Comparison of ENCODE assay signal across 1 cellular context in the genomic region with DNA sequence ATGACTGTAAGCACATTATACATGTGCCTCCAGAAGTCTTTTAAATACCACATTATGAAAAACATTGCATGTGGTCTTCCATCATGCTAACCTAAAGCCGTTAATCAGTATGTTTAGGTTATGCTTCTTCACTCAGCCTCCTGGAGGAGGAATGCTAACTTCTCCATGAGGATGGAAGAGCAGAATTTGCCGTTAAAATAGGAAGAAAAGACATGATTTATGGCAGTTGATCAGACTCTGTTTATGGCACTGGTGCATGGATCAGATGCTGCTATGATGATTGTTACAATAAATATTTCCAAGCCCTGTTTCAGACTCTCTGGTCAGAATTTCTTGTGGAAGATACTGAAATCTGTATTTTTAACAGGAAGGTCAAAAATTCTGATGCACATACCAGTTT.
TF ChIP-seq lines count a peak whose summit lies in the region.

No MANE protein-coding gene starts in this region.

TF ChIP-seq in GM12878, 131 proteins besides CTCF, POLR2A, EP300 and RAD21 (continued from another document):
- TF ChIP-seq, protein P1, sequence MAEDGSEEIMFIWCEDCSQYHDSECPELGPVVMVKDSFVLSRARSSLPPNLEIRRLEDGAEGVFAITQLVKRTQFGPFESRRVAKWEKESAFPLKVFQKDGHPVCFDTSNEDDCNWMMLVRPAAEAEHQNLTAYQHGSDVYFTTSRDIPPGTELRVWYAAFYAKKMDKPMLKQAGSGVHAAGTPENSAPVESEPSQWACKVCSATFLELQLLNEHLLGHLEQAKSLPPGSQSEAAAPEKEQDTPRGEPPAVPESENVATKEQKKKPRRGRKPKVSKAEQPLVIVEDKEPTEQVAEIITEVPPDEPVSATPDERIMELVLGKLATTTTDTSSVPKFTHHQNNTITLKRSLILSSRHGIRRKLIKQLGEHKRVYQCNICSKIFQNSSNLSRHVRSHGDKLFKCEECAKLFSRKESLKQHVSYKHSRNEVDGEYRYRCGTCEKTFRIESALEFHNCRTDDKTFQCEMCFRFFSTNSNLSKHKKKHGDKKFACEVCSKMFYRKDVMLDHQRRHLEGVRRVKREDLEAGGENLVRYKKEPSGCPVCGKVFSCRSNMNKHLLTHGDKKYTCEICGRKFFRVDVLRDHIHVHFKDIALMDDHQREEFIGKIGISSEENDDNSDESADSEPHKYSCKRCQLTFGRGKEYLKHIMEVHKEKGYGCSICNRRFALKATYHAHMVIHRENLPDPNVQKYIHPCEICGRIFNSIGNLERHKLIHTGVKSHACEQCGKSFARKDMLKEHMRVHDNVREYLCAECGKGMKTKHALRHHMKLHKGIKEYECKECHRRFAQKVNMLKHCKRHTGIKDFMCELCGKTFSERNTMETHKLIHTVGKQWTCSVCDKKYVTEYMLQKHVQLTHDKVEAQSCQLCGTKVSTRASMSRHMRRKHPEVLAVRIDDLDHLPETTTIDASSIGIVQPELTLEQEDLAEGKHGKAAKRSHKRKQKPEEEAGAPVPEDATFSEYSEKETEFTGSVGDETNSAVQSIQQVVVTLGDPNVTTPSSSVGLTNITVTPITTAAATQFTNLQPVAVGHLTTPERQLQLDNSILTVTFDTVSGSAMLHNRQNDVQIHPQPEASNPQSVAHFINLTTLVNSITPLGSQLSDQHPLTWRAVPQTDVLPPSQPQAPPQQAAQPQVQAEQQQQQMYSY (CRISPR knock-in tag; IDR thresholded peaks at IDR 0.05), result no peak
TF ChIP-seq in GM12878: peak in this region for 0.
